In the genomic region with DNA sequence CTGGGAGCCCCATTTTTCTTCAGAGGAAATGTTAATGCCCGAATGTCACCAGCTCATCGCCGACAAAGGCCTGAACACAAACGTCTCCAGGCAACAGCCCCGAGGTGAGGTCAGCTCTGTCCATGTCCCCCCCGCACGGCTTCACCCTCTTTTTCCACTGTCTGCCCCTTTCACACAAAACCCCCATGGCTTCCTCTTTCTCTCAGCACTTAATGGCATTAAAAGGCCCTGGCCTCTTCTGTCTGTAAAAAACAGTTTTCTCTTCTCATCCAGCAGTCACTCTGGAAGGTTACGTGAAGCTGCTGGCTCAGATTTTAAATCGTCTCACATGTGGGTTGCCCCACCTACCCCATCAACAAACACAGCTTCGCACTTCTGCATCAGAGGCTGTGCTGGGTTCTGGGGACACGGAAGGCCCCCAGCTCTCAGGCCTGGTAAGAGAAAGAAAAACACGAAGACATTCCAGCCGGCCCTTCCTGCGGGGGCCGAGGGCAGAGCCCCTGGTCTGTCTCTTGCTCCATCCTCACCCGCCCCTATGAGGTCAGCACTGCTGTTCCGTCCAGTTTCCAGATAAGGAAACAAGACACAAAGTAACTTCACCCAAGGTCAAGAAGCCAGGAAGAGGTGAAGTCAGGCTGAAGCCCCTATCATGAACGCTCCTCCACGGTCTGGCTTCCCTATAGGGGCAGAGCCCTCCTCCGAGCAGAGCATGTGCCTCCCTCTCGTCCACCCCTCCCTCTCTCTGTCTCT, we compare ENCODE assay signal across 1 cellular context.
TF ChIP-seq lines count a peak whose summit lies in the region.

No MANE protein-coding gene starts in this region.

TF ChIP-seq in K562, 482 proteins besides CTCF, POLR2A, EP300 and RAD21 (continued from another document):
- TF ChIP-seq NCOA1 (IDR thresholded peaks at IDR 0.05; ENCODE audit: low read depth) (peak; percentile 46; the same call in 1 of the 2 replicates), PHF21A (IDR thresholded peaks at IDR 0.05; ENCODE audit: borderline replicate concordance, low read depth) (0 out of 2 replicates have a peak, but pooled peaks have one; percentile 58), BCL6 (CRISPR knock-in tag; IDR thresholded peaks at IDR 0.05) (no peak), MYBL2 (IDR thresholded peaks at IDR 0.05; ENCODE audit: low read depth) (no peak), MYBL2 (CRISPR knock-in tag; IDR thresholded peaks at IDR 0.05; ENCODE audit: borderline replicate concordance) (no peak), BRD4 (IDR thresholded peaks at IDR 0.05) (peak; percentile 68; the same call in 1 of the 2 replicates), HIVEP1 (CRISPR knock-in tag; IDR thresholded peaks at IDR 0.05) (no peak), BRCA1 (IDR thresholded peaks at IDR 0.05) (no peak), BRCA1 (CRISPR knock-in tag; IDR thresholded peaks at IDR 0.05) (no peak), ELF4 (CRISPR knock-in tag; IDR thresholded peaks at IDR 0.05) (peak; percentile 64; the same call in 1 of the 2 replicates), SMARCB1 (IDR thresholded peaks at IDR 0.05; ENCODE audit: insufficient read length, low read depth) (peak; percentile 60), MXI1 (IDR thresholded peaks at IDR 0.05; ENCODE audit: low read depth, low read length) (no peak)
- TF ChIP-seq, protein P1, sequence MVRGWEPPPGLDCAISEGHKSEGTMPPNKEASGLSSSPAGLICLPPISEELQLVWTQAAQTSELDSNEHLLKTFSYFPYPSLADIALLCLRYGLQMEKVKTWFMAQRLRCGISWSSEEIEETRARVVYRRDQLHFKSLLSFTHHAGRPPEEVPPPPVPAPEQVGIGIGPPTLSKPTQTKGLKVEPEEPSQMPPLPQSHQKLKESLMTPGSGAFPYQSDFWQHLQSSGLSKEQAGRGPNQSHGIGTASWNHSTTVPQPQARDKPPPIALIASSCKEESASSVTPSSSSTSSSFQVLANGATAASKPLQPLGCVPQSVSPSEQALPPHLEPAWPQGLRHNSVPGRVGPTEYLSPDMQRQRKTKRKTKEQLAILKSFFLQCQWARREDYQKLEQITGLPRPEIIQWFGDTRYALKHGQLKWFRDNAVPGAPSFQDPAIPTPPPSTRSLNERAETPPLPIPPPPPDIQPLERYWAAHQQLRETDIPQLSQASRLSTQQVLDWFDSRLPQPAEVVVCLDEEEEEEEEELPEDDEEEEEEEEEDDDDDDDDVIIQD (CRISPR knock-in tag; IDR thresholded peaks at IDR 0.05), result no peak
TF ChIP-seq in K562: peak in this region for 109.
